In genomic region chr3:124731760-124732159, GRCh38 we compare ENCODE assay signal across 1 cellular context.
TF ChIP-seq lines count a peak whose summit lies in the region.

No MANE protein-coding gene starts in this region.

TF ChIP-seq in HepG2, 621 proteins besides CTCF, POLR2A, EP300 and RAD21 (continued from another document):
- TF ChIP-seq THRA (CRISPR knock-in tag; IDR thresholded peaks at IDR 0.05; ENCODE audit: borderline replicate concordance) (no peak), LBX2 (CRISPR knock-in tag; IDR thresholded peaks at IDR 0.05; ENCODE audit: borderline replicate concordance) (no peak), FOXO1 (CRISPR knock-in tag; IDR thresholded peaks at IDR 0.05) (no peak), ZNF275 (CRISPR knock-in tag; IDR thresholded peaks at IDR 0.05; ENCODE audit: borderline replicate concordance) (no peak), DR1 (CRISPR knock-in tag; IDR thresholded peaks at IDR 0.05) (no peak), ZNF513 (CRISPR knock-in tag; conservative IDR thresholded peaks at IDR 0.05) (no peak), ZNF672 (CRISPR knock-in tag; IDR thresholded peaks at IDR 0.05) (no peak)
